In genomic region chr13:27171244-27171829, GRCh38 we compare ENCODE assay signal across 8 cellular contexts. TPM values are rescaled to one million over a fixed set of nuclear protein-coding genes. Genes with fewer than 3 reads are reported as not detected.
DNase-seq lines count a peak whose midpoint lies in the region; ATAC-seq and TF ChIP-seq lines count a peak whose summit lies in the region.

Gene USP12, minus strand, starts transcription at chr13:27171811. Its CDS starts 172 bp downstream, at chr13:27171639.

- H3K4me3 ChIP-seq in AG10803 (ENCODE audit: low read length) (peak within 1 kb of the TSS; percentile 79), lower leg skin (ENCODE audit: low read depth, poor library complexity, severe bottlenecking) (peak within 1 kb of the TSS; percentile 87)

- no peak for TF ChIP-seq CTCF in AG10803 (conservative IDR thresholded peaks at IDR 0.05; ENCODE audit: low read length)
- TF ChIP-seq CTCF in lower leg skin (IDR thresholded peaks at IDR 0.05), result no peak

- peak; percentile 4 for ATAC-seq in GM18873 (IDR thresholded peaks at IDR 0.05; ENCODE audit: low FRiP score, unreplicated experiment)
- peak; percentile 12 for ATAC-seq in HG03135 (IDR thresholded peaks at IDR 0.05; ENCODE audit: unreplicated experiment)

- H3K27me3 Mint-ChIP-seq in T-helper 1 cell treated with Interleukin-12 subunit alpha and Interleukin-12 subunit beta and Interleukin-4 antibody, amounts not matched to agents 30 μg/mL and 1 μg/mL, for 36 hours (ENCODE audit: low read depth), result no peaks in the 10 kb centered on the region

- DNase-seq in AG10803 (ENCODE audit: low read depth) (peak; percentile 12), cerebellum (ENCODE audit: low spot score) (peak; percentile 35), lower leg skin (ENCODE audit: low spot score in 2 of 2) (no peak), cerebellar nuclear complex (lab: John Stamatoyannopoulos, UW) (no peak)
- DNase-seq in stimulated activated CD8-positive, alpha-beta memory T cell treated with anti-CD3 and anti-CD28 coated beads, Interleukin-15, amount 100 ng/mL, for 48 hours (ENCODE audit: low read depth in 2 of 2), result peak; percentile 18 to 19

- H3K4me3 Mint-ChIP-seq in T-helper 1 cell treated with Interleukin-12 subunit alpha and Interleukin-12 subunit beta and Interleukin-4 antibody, amounts not matched to agents 30 μg/mL and 1 μg/mL, for 36 hours, result peak within 1 kb of the TSS; percentile 98

- no peak for TF ChIP-seq POLR2A in lower leg skin (IDR thresholded peaks at IDR 0.05)

- no peaks in the 10 kb centered on the region for H3K9me3 Mint-ChIP-seq in T-helper 1 cell treated with Interleukin-12 subunit alpha and Interleukin-12 subunit beta and Interleukin-4 antibody, amounts not matched to agents 30 μg/mL and 1 μg/mL, for 36 hours

- WGBS in lower leg skin, 2 donors, result 0% methylated on average over 16 to 28 of the region's 88 CpGs

- H3K36me3 Mint-ChIP-seq in T-helper 1 cell treated with Interleukin-12 subunit alpha and Interleukin-12 subunit beta and Interleukin-4 antibody, amounts not matched to agents 30 μg/mL and 1 μg/mL, for 36 hours (ENCODE audit: low read depth), result peaks cover 6% of the 10 kb centered on the region

- H3K4me1 Mint-ChIP-seq in T-helper 1 cell treated with Interleukin-12 subunit alpha and Interleukin-12 subunit beta and Interleukin-4 antibody, amounts not matched to agents 30 μg/mL and 1 μg/mL, for 36 hours (ENCODE audit: low read depth), result peaks cover 41% of the 10 kb centered on the region

- H3K27ac Mint-ChIP-seq in T-helper 1 cell treated with Interleukin-12 subunit alpha and Interleukin-12 subunit beta and Interleukin-4 antibody, amounts not matched to agents 30 μg/mL and 1 μg/mL, for 36 hours, result peak within 1 kb of the TSS; percentile 97

- intact Hi-C loops in lower leg skin (cut with DNase I; ENCODE audit: low total_unique reads), result no loop called here

RNA-seq across cellular contexts. Expression of gene USP12, which starts in this region (rescaled TPM):
- 38.6 TPM for total RNA-seq in cerebellum
- 10 to 100 TPM; 23.0 to 30.9 (median 26.9) TPM for total RNA-seq in lower leg skin

Comparison
In these comparisons a context has a peak if more than half of its experiments do, and no peak if none do; other contexts are left out.
1. DNase-seq: peak in AG10803 (single experiment), cerebellum (single experiment) and stimulated activated CD8-positive, alpha-beta memory T cell treated with anti-CD3 and anti-CD28 coated beads, Interleukin-15, amount 100 ng/mL, for 48 hours (2 of 2); none in lower leg skin (0 of 2) and cerebellar nuclear complex (0 of 2).